1 cellular context compared by ENCODE assay signal in the genomic region with DNA sequence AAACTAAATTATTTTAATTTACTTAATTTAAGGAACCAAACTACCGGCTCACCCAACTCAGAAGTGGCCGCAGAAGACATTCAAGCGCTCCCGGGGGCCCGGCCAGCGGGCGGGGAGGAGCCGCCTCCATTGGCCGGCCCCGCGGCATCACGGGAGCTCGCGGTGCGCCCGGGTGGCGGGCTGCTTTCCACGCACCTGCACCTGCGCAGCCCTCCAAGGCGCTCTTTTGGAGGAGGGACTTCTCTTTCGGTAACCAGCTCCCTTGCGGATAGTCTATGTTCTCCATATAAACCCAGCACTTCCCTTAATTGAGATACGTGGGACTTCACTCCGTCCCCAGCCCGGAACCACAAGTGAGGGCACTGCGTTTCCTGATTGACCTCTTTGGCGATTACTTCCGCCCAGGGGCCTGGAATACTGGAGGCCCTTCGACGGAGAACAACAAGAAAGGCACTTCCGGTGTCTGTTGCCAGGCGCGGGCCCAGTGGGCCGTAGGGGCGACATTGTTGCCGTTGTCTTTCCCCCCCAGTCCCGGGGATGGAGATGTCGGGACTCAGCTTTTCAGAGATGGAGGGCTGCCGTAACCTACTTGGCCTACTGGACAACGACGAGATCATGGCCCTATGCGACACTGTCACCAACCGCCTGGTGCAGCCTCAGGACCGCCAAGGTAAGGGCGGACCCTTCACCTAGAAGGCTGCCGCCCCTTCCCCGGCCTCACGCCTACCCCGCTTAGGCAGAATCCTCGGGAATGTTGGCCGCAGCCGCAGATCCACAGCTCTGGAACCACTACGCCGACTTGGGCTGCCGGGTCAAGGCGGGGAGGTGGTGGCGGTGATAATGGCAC.
TF ChIP-seq lines count a peak whose summit lies in the region.

C3orf38 (plus strand) TSS at position 444 of the 847 bp plus-strand sequence; CDS start at position 538, 94 bp downstream.

TF ChIP-seq in A549, 52 proteins besides CTCF, POLR2A, EP300 and RAD21 (continued from another document):
- peak; percentile 22; the same call in 1 of the 2 replicates for TF ChIP-seq REST (IDR thresholded peaks at IDR 0.05)
- TF ChIP-seq ATOH8 (CRISPR knock-in tag; IDR thresholded peaks at IDR 0.05; ENCODE audit: low read depth): no peak
- TF ChIP-seq FOSB (CRISPR knock-in tag; IDR thresholded peaks at IDR 0.05): no peak
- TF ChIP-seq RFX5 (IDR thresholded peaks at IDR 0.05): 0 out of 2 replicates have a peak, but pooled peaks have one; percentile 49
- no peak for TF ChIP-seq MAFK (IDR thresholded peaks at IDR 0.05; ENCODE audit: partially characterized antibody)
- peak; percentile 88 for TF ChIP-seq PHF8 (IDR thresholded peaks at IDR 0.05; ENCODE audit: borderline replicate concordance, low read depth)
- TF ChIP-seq FOSL2 (IDR thresholded peaks at IDR 0.05): no peak
- peak; percentile 30; the same call in 1 of the 2 replicates for TF ChIP-seq FOSL2 (CRISPR knock-in tag; IDR thresholded peaks at IDR 0.05)
- no peak for TF ChIP-seq NFE2L2 (conservative IDR thresholded peaks at IDR 0.05; ENCODE audit: low read length)
- peak; percentile 45; the same call in 1 of the 2 replicates for TF ChIP-seq HOXB5 (CRISPR knock-in tag; IDR thresholded peaks at IDR 0.05)
- TF ChIP-seq, protein P1, sequence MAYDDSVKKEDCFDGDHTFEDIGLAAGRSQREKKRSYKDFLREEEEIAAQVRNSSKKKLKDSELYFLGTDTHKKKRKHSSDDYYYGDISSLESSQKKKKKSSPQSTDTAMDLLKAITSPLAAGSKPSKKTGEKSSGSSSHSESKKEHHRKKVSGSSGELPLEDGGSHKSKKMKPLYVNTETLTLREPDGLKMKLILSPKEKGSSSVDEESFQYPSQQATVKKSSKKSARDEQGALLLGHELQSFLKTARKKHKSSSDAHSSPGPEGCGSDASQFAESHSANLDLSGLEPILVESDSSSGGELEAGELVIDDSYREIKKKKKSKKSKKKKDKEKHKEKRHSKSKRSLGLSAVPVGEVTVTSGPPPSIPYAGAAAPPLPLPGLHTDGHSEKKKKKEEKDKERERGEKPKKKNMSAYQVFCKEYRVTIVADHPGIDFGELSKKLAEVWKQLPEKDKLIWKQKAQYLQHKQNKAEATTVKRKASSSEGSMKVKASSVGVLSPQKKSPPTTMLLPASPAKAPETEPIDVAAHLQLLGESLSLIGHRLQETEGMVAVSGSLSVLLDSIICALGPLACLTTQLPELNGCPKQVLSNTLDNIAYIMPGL (CRISPR knock-in tag; IDR thresholded peaks at IDR 0.05; ENCODE audit: borderline replicate concordance): peak; percentile 59; the same call in 1 of the 2 replicates
- TF ChIP-seq SMC3 (IDR thresholded peaks at IDR 0.05): no peak
- TF ChIP-seq, protein P2, sequence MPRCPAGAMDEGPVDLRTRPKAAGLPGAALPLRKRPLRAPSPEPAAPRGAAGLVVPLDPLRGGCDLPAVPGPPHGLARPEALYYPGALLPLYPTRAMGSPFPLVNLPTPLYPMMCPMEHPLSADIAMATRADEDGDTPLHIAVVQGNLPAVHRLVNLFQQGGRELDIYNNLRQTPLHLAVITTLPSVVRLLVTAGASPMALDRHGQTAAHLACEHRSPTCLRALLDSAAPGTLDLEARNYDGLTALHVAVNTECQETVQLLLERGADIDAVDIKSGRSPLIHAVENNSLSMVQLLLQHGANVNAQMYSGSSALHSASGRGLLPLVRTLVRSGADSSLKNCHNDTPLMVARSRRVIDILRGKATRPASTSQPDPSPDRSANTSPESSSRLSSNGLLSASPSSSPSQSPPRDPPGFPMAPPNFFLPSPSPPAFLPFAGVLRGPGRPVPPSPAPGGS (IDR thresholded peaks at IDR 0.05): peak; percentile 81; the same call in 1 of the 3 replicates
- TF ChIP-seq EHF (CRISPR knock-in tag; IDR thresholded peaks at IDR 0.05): 0 out of 2 replicates have a peak, but pooled peaks have one; percentile 58
- peak; percentile 60; the same call in 1 of the 2 replicates for TF ChIP-seq MAZ (IDR thresholded peaks at IDR 0.05; ENCODE audit: borderline replicate concordance, low read depth, low read length)
- TF ChIP-seq NPAS2 (CRISPR knock-in tag; IDR thresholded peaks at IDR 0.05; ENCODE audit: borderline replicate concordance): no peak
- TF ChIP-seq ESRRA (IDR thresholded peaks at IDR 0.05; ENCODE audit: borderline replicate concordance, low read length): no peak
- peak; percentile 91 to 93 for TF ChIP-seq JUN (IDR thresholded peaks at IDR 0.05)
- no peak for TF ChIP-seq ZNF302 (CRISPR knock-in tag; IDR thresholded peaks at IDR 0.05)
- TF ChIP-seq ZSCAN20 (CRISPR knock-in tag; IDR thresholded peaks at IDR 0.05): no peak
- TF ChIP-seq RCOR1 (IDR thresholded peaks at IDR 0.05; ENCODE audit: low read depth, low read length): no peak
- TF ChIP-seq MYC (IDR thresholded peaks at IDR 0.05; ENCODE audit: borderline replicate concordance, low read length): no peak
- TF ChIP-seq MAX (IDR thresholded peaks at IDR 0.05): peak; percentile 85
- no peak for TF ChIP-seq ZFP36 (IDR thresholded peaks at IDR 0.05; ENCODE audit: borderline replicate concordance, partially characterized antibody)
- TF ChIP-seq FOXS1 (CRISPR knock-in tag; IDR thresholded peaks at IDR 0.05): no peak
- TF ChIP-seq CHD2 (IDR thresholded peaks at IDR 0.05; ENCODE audit: low read length, partially characterized antibody): peak; percentile 23
